34 cellular contexts compared by ENCODE assay signal in the genomic region with DNA sequence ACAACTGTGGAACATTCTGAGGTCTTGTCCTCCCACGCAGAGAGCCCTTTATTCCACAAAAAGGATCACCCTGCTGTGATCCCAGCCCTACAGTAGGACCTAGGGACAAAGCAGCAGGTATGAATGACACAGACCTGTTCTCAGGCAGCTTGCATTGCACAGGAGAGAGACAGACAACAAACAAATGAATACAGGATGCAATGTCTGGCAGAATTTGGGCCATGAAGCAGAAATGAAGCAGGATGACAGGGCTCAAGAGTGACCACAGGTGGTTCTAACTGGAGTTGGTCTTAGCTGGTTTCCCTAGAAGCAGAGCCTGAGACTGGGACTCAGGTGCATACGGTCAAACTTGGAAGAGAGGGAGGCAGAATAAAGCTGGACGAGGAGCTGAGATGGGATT.
"Had no signal": no experiment of that assay in that cellular context is flagged by ENCODE, and none has a peak within 500 bp of the region (broad histone marks: within the 10 kb centered on the region; RNA-seq: fewer than 3 reads in every experiment).

No MANE protein-coding gene starts in this region.

- ATAC-seq: activated CD8-positive, alpha-beta T cell treated with anti-CD3 and anti-CD28 coated beads for 36 hours; activated T-cell treated with anti-CD3 and anti-CD28 coated beads, Interleukin-2, amount 50 U/mL, for 72 hours; activated T-helper 17 cell treated with anti-CD3 and anti-CD28 coated beads, Interleukin-2, amount 50 U/mL, for 72 hours; K562; Right ventricle myocardium inferior; SK-N-SH treated with all-trans-retinoic acid at 6 μM for 48 hours had no signal

- H3K27me3 ChIP-seq: ascending aorta, breast epithelium had no signal

- H3K27ac Mint-ChIP-seq: activated CD4-positive, alpha-beta T cell treated with anti-CD3 and anti-CD28 coated beads, Interleukin-2, amount 10 ng/mL, durations not matched to agents 24 days and 14 days; activated CD8-positive, alpha-beta T cell treated with anti-CD3 and anti-CD28 coated beads for 36 hours; activated naive CD8-positive, alpha-beta T cell treated with anti-CD3 and anti-CD28 coated beads, Interleukin-2, amount 10 ng/mL, durations not matched to agents 7 days and 5 days; activated T-cell treated with anti-CD3 and anti-CD28 coated beads, Interleukin-2, amount 50 U/mL, for 72 hours; activated T-helper 17 cell treated with anti-CD3 and anti-CD28 coated beads, Interleukin-2, amount 50 U/mL, for 72 hours had no signal

- H3K36me3 ChIP-seq: ascending aorta, breast epithelium had no signal

- H3K4me3 Mint-ChIP-seq: activated CD4-positive, alpha-beta T cell treated with anti-CD3 and anti-CD28 coated beads, Interleukin-2, amount 10 ng/mL, durations not matched to agents 24 days and 14 days; activated CD8-positive, alpha-beta T cell treated with anti-CD3 and anti-CD28 coated beads for 36 hours; activated naive CD8-positive, alpha-beta T cell treated with anti-CD3 and anti-CD28 coated beads, Interleukin-2, amount 10 ng/mL, durations not matched to agents 7 days and 5 days; activated T-cell treated with anti-CD3 and anti-CD28 coated beads, Interleukin-2, amount 50 U/mL, for 72 hours; activated T-helper 17 cell treated with anti-CD3 and anti-CD28 coated beads, Interleukin-2, amount 50 U/mL, for 72 hours had no signal

- DNase-seq: activated CD4-positive, alpha-beta T cell treated with anti-CD3 and anti-CD28 coated beads, Interleukin-2, amount 10 ng/mL, durations not matched to agents 24 days and 14 days; activated CD4-positive, alpha-beta T cell treated with anti-CD3 and anti-CD28 coated beads, Interleukin-2, amount 50 U/mL, for 4 hours; activated CD8-positive, alpha-beta T cell treated with anti-CD3 and anti-CD28 coated beads for 36 hours; activated effector memory CD4-positive, alpha-beta T cell treated with anti-CD3 and anti-CD28 coated beads, Interleukin-2, amount 50 U/mL, for 16 hours; activated naive CD4-positive, alpha-beta T cell; activated naive CD4-positive, alpha-beta T cell treated with anti-CD3 and anti-CD28 coated beads, Interleukin-2, amount 50 U/mL, for 16 hours; activated naive CD8-positive, alpha-beta T cell treated with anti-CD3 and anti-CD28 coated beads, Interleukin-2, amount 10 ng/mL, durations not matched to agents 7 days and 5 days; activated T-cell treated with anti-CD3 and anti-CD28 coated beads, Interleukin-2, amount 50 U/mL, for 1 hour; activated T-cell treated with anti-CD3 and anti-CD28 coated beads, Interleukin-2, amount 50 U/mL, for 72 hours; amygdala; cerebellar nuclear complex; NCI-H1105 treated with DMSO at 0.1 percent for 48 hours; NCI-H1436; NCI-H1694; NCI-H1930; NCI-H2081 treated with DMSO at 0.1 percent for 48 hours; NCI-H226; NCI-H446 treated with DMSO at 0.1 percent for 48 hours; NCI-H524; PC-9; SIG-M5; SW 1271; T-helper 1 cell; T-helper 2 cell; T-helper 9 cell had no signal

- H3K4me3 ChIP-seq: ascending aorta, breast epithelium, K562, PC-9 had no signal

- H3K27ac ChIP-seq: ascending aorta, breast epithelium, PC-9, RWPE1, VCaP had no signal

- H3K4me2 ChIP-seq: PC-9 had no signal

- FAIRE-seq: K562, RCC 7860 had no signal

- H3K36me3 Mint-ChIP-seq: activated naive CD8-positive, alpha-beta T cell treated with anti-CD3 and anti-CD28 coated beads, Interleukin-2, amount 10 ng/mL, durations not matched to agents 7 days and 5 days had no signal

- H3K4me1 Mint-ChIP-seq: activated CD4-positive, alpha-beta T cell treated with anti-CD3 and anti-CD28 coated beads, Interleukin-2, amount 10 ng/mL, durations not matched to agents 24 days and 14 days; activated naive CD8-positive, alpha-beta T cell treated with anti-CD3 and anti-CD28 coated beads, Interleukin-2, amount 10 ng/mL, durations not matched to agents 7 days and 5 days; activated T-helper 17 cell treated with anti-CD3 and anti-CD28 coated beads, Interleukin-2, amount 50 U/mL, for 72 hours had no signal

- H3K27me3 Mint-ChIP-seq: activated CD4-positive, alpha-beta T cell treated with anti-CD3 and anti-CD28 coated beads, Interleukin-2, amount 10 ng/mL, durations not matched to agents 24 days and 14 days had no signal

- H3K9me3 Mint-ChIP-seq: activated CD4-positive, alpha-beta T cell treated with anti-CD3 and anti-CD28 coated beads, Interleukin-2, amount 10 ng/mL, durations not matched to agents 24 days and 14 days; activated CD8-positive, alpha-beta T cell treated with anti-CD3 and anti-CD28 coated beads for 36 hours; activated naive CD8-positive, alpha-beta T cell treated with anti-CD3 and anti-CD28 coated beads, Interleukin-2, amount 10 ng/mL, durations not matched to agents 7 days and 5 days; activated T-cell treated with anti-CD3 and anti-CD28 coated beads, Interleukin-2, amount 50 U/mL, for 72 hours had no signal

- H3K4me1 ChIP-seq: ascending aorta, breast epithelium had no signal
